Comparison of ENCODE assay signal across 10 cellular contexts in genomic region chr17:41338961-41339485, GRCh38. TPM values are rescaled to one million over a fixed set of nuclear protein-coding genes. Genes with fewer than 3 reads are reported as not detected.
A peak's percentile ranks its signal among the peaks of the same experiment; 100 is the strongest.
DNase-seq lines count a peak whose midpoint lies in the region; ATAC-seq, FAIRE-seq and TF ChIP-seq lines count a peak whose summit lies in the region.
"Had no signal": no experiment of that assay in that cellular context is flagged by ENCODE, and none has a peak within 500 bp of the region (broad histone marks: within the 10 kb centered on the region; RNA-seq: fewer than 3 reads in every experiment).

No MANE protein-coding gene starts in this region.

- no peaks in the 10 kb centered on the region for H3K27me3 ChIP-seq in CD4-positive, alpha-beta memory T cell (ENCODE audit: insufficient read depth, low read length)
- H3K27me3 ChIP-seq in GM23248 (replicated peaks; ENCODE audit: insufficient read depth), result no peaks in the 10 kb centered on the region
- H3K27me3 ChIP-seq in keratinocyte (ENCODE audit: control insufficient read depth, extremely low read depth, insufficient read depth, low read length), result no peaks in the 10 kb centered on the region
- no peaks in the 10 kb centered on the region for H3K27me3 ChIP-seq in mesendoderm (ENCODE audit: insufficient read depth, low read length, poor library complexity)

- H3K27ac ChIP-seq in CD4-positive, alpha-beta memory T cell (ENCODE audit: low read depth, low read length), result peak overlapping the region; percentile 72
- H3K27ac ChIP-seq in GM23248 (no peak overlapping the region), keratinocyte (ENCODE audit: control insufficient read depth, insufficient read depth, low read length) (peak overlapping the region; percentile 69), mesendoderm (ENCODE audit: low read depth, low read length) (no peak overlapping the region)

- 0 out of 2 replicates have a peak overlapping the region, but pooled peaks have one; percentile 24 for H2AFZ ChIP-seq in GM23248
- peak overlapping the region; percentile 53 for H2AFZ ChIP-seq in keratinocyte (ENCODE audit: control insufficient read depth, low read length)

- H2BK5ac ChIP-seq in mesendoderm (ENCODE audit: low read length), result no peak overlapping the region

- H4K20me1 ChIP-seq in GM23248 (ENCODE audit: insufficient read depth) (no peaks in the 10 kb centered on the region), keratinocyte (ENCODE audit: control insufficient read depth, extremely low read depth, insufficient read depth, low read length) (no peaks in the 10 kb centered on the region)

- intact Hi-C loops in CD4-positive, alpha-beta memory T cell (cut with micrococcal nuclease), result loop anchor here (1.0 to 2.0 kb wide), 2 partner anchors 16 to 31 kb away; no protein-coding TSS in a partner anchor

- no peak overlapping the region for H3K4me3 ChIP-seq in CD4-positive, alpha-beta memory T cell (ENCODE audit: low read length in 2 of 2)
- no peak overlapping the region for H3K4me3 ChIP-seq in GM23248
- H3K4me3 ChIP-seq in keratinocyte (ENCODE audit: control insufficient read depth in 2 of 3, extremely low read depth in 1 of 3, insufficient read depth in 2 of 3, low read depth in 1 of 3, low read length in 3 of 3), result no peak overlapping the region
- no peak overlapping the region for H3K4me3 ChIP-seq in mesendoderm (ENCODE audit: low read length)

- peaks cover 11% of the 10 kb centered on the region; the same call in 1 of the 2 replicates for H3F3A ChIP-seq in GM23248 (ENCODE audit: insufficient read depth)

- H3K9me1 ChIP-seq in keratinocyte (ENCODE audit: control insufficient read depth, extremely low read depth, insufficient read depth, low read length), result no peaks in the 10 kb centered on the region

- H3K9me2 ChIP-seq in GM23248 (ENCODE audit: insufficient read depth), result no peaks in the 10 kb centered on the region

- H3K27ac Mint-ChIP-seq in CD4-positive, alpha-beta memory T cell, result peak overlapping the region; percentile 95 to 100 (median 99)
- no peak overlapping the region for H3K27ac Mint-ChIP-seq in activated CD8-positive, alpha-beta T cell treated with anti-CD3 and anti-CD28 coated beads, Interleukin-2, amount 10 ng/mL, durations not matched to agents 7 days and 5 days
- no peak overlapping the region for H3K27ac Mint-ChIP-seq in endothelial cell (ENCODE audit: unreplicated experiment)

- no peak overlapping the region for H2AK5ac ChIP-seq in mesendoderm (ENCODE audit: low read length)

- in situ Hi-C loops in GM23248 (cut with MboI), result loop anchor here (25.0 kb wide), 1 partner anchor 323 kb away; no protein-coding TSS in a partner anchor

- no peak overlapping the region for H3K4ac ChIP-seq in mesendoderm (ENCODE audit: low read depth, low read length)

- H2BK120ac ChIP-seq in mesendoderm (ENCODE audit: low read depth, low read length), result no peak overlapping the region

- no peaks in the 10 kb centered on the region for H3K9me3 ChIP-seq in CD4-positive, alpha-beta memory T cell (ENCODE audit: control insufficient read depth in 1 of 2, low read length in 2 of 2)
- no peaks in the 10 kb centered on the region for H3K9me3 ChIP-seq in GM23248 (ENCODE audit: low read depth)
- no peaks in the 10 kb centered on the region for H3K9me3 ChIP-seq in keratinocyte (ENCODE audit: control insufficient read depth, low read depth, low read length)

- H3K36me3 ChIP-seq in CD4-positive, alpha-beta memory T cell (ENCODE audit: insufficient read depth, low read length), result no peaks in the 10 kb centered on the region
- H3K36me3 ChIP-seq in GM23248 (ENCODE audit: low read depth) (no peaks in the 10 kb centered on the region), keratinocyte (ENCODE audit: control insufficient read depth in 2 of 2, extremely low read depth in 1 of 2, insufficient read depth in 2 of 2, low read length in 2 of 2) (no peaks in the 10 kb centered on the region), mesendoderm (ENCODE audit: control insufficient read depth, insufficient read depth, low read length) (no peaks in the 10 kb centered on the region)

- peaks cover 16% of the 10 kb centered on the region in 2 donors for H3K36me3 Mint-ChIP-seq in CD4-positive, alpha-beta memory T cell
- peaks cover 16% of the 10 kb centered on the region for H3K36me3 Mint-ChIP-seq in activated CD8-positive, alpha-beta T cell treated with anti-CD3 and anti-CD28 coated beads, Interleukin-2, amount 10 ng/mL, durations not matched to agents 7 days and 5 days (ENCODE audit: low read depth)
- peaks cover 7% of the 10 kb centered on the region for H3K36me3 Mint-ChIP-seq in endothelial cell (ENCODE audit: low read depth, unreplicated experiment)

- H4K5ac ChIP-seq in mesendoderm (ENCODE audit: low read length), result no peak overlapping the region

- dilution Hi-C loops in keratinocyte (cut with MboI; ENCODE audit: extremely low pct_ligation_motif_present, low sequenced_read_pairs), result no loop called here

- peaks cover 0 to 24% (median 19%) of the 10 kb centered on the region in 8 donors for H3K9me3 Mint-ChIP-seq in CD4-positive, alpha-beta memory T cell
- H3K9me3 Mint-ChIP-seq in activated CD8-positive, alpha-beta T cell treated with anti-CD3 and anti-CD28 coated beads, Interleukin-2, amount 10 ng/mL, durations not matched to agents 7 days and 5 days (ENCODE audit: insufficient read depth), result peaks cover 18% of the 10 kb centered on the region
- peaks cover 6% of the 10 kb centered on the region for H3K9me3 Mint-ChIP-seq in endothelial cell (ENCODE audit: unreplicated experiment)

- peaks cover 71 to 97% (median 86%) of the 10 kb centered on the region in 4 donors for H3K4me1 Mint-ChIP-seq in CD4-positive, alpha-beta memory T cell
- H3K4me1 Mint-ChIP-seq in activated CD8-positive, alpha-beta T cell treated with anti-CD3 and anti-CD28 coated beads, Interleukin-2, amount 10 ng/mL, durations not matched to agents 7 days and 5 days (ENCODE audit: low read depth), result peaks cover 48% of the 10 kb centered on the region
- peaks cover 5% of the 10 kb centered on the region for H3K4me1 Mint-ChIP-seq in endothelial cell (ENCODE audit: unreplicated experiment)

- H3K4me2 ChIP-seq in GM23248 (ENCODE audit: unreplicated experiment), result no peak overlapping the region
- peak overlapping the region; percentile 55 for H3K4me2 ChIP-seq in keratinocyte (ENCODE audit: control insufficient read depth, extremely low read depth, insufficient read depth, low read depth, low read length)
- no peak overlapping the region for H3K4me2 ChIP-seq in mesendoderm (ENCODE audit: low read length)

- peaks cover 100% of the 10 kb centered on the region for H3K4me1 ChIP-seq in CD4-positive, alpha-beta memory T cell (ENCODE audit: insufficient read depth, low read length)
- H3K4me1 ChIP-seq in GM23248 (ENCODE audit: insufficient read depth) (no peaks in the 10 kb centered on the region), keratinocyte (ENCODE audit: control insufficient read depth, extremely low read depth, insufficient read depth, low read length) (peaks cover 15% of the 10 kb centered on the region), mesendoderm (ENCODE audit: control insufficient read depth, low read depth, low read length) (no peaks in the 10 kb centered on the region)

- ATAC-seq in activated CD8-positive, alpha-beta T cell treated with anti-CD3 and anti-CD28 coated beads, Interleukin-2, amount 10 ng/mL, durations not matched to agents 7 days and 5 days, result peak; percentile 35

- peak; percentile 82 for FAIRE-seq in keratinocyte (lab: Jason Lieb, UNC)

- no peak overlapping the region for H2BK15ac ChIP-seq in mesendoderm (replicated peaks; ENCODE audit: low read depth)

- H3K23ac ChIP-seq in mesendoderm (ENCODE audit: low read length), result no peak overlapping the region

- H3K9ac ChIP-seq in GM23248 (no peak overlapping the region), keratinocyte (ENCODE audit: control insufficient read depth, extremely low read depth, insufficient read depth, low read length) (peak overlapping the region; percentile 47), mesendoderm (ENCODE audit: low read length) (no peak overlapping the region)

- H4K8ac ChIP-seq in mesendoderm (ENCODE audit: low read depth, low read length), result no peak overlapping the region

- CTCF ChIA-PET in CD4-positive, alpha-beta memory T cell (lab: Charles Lee; ENCODE audit: partially characterized antibody), result interaction anchor here (1.0 to 6.2 kb wide), 5 partner anchors 16 to 324 kb away, joined by 3 to 48 read pairs (median 9); partner anchors contain the start of gene KRTAP16-1
- CTCF ChIA-PET in activated CD8-positive, alpha-beta T cell treated with anti-CD3 and anti-CD28 coated beads, Interleukin-2, amount 10 ng/mL, durations not matched to agents 7 days and 5 days (lab: Charles Lee), result interaction anchor here (0.9 to 4.9 kb wide), 4 partner anchors 10 to 210 kb away, joined by 3 to 26 read pairs (median 6); partner anchors contain the start of gene KRTAP16-1

- H3K56ac ChIP-seq in mesendoderm (ENCODE audit: low read length), result no peak overlapping the region

- H3K79me2 ChIP-seq in GM23248 (ENCODE audit: insufficient read depth), result no peaks in the 10 kb centered on the region
- H3K79me2 ChIP-seq in keratinocyte (ENCODE audit: control insufficient read depth, insufficient read depth, low read length), result no peaks in the 10 kb centered on the region
- H3K79me2 ChIP-seq in mesendoderm (ENCODE audit: control insufficient read depth, insufficient read depth, low read length), result no peaks in the 10 kb centered on the region

- WGBS in GM23248 (ENCODE audit: low coverage in 1 of 2, low lambda C conversion rate in 2 of 2, missing lambda C conversion rate in 2 of 2), 2 experiments, result 54% methylated on average over 5 of the region's 5 CpGs
- no CpG with 5 or more reads among the region's 5 CpGs for WGBS in mesendoderm (ENCODE audit: extremely low coverage, insufficient coverage, low lambda C conversion rate)

- TF ChIP-seq CTCF in keratinocyte (optimal IDR thresholded peaks at IDR 0.05 in 1 of 3, IDR thresholded peaks at IDR 0.05 in 1 of 3, conservative IDR thresholded peaks at IDR 0.05 in 1 of 3; ENCODE audit: extremely low read depth in 1 of 3, insufficient read depth in 2 of 3, low read length in 3 of 3), result no peak
- TF ChIP-seq CTCF in endothelial cell (IDR thresholded peaks at IDR 0.05; ENCODE audit: unreplicated experiment), result no peak

- peak; percentile 87 to 94 (median 91) for DNase-seq in CD4-positive, alpha-beta memory T cell
- DNase-seq in GM23248 (peak; percentile 46), keratinocyte (ENCODE audit: low read depth, low spot score) (no peak), epidermal melanocyte (ENCODE audit: insufficient read length, low spot score) (no peak), NCI-H2107 (lab: John Stamatoyannopoulos, UW) (no peak), mesendoderm (no peak), endothelial cell (ENCODE audit: low spot score) (no peak)
- DNase-seq in activated CD8-positive, alpha-beta T cell treated with anti-CD3 and anti-CD28 coated beads, Interleukin-2, amount 10 ng/mL, durations not matched to agents 7 days and 5 days, result peak; percentile 32
- DNase-seq: NCI-H1694, T1000 had no signal

- no peaks in the 10 kb centered on the region for H3K27me3 Mint-ChIP-seq in CD4-positive, alpha-beta memory T cell
- H3K27me3 Mint-ChIP-seq in activated CD8-positive, alpha-beta T cell treated with anti-CD3 and anti-CD28 coated beads, Interleukin-2, amount 10 ng/mL, durations not matched to agents 7 days and 5 days (ENCODE audit: low read depth), result peaks cover 2% of the 10 kb centered on the region
- peaks cover 3% of the 10 kb centered on the region for H3K27me3 Mint-ChIP-seq in endothelial cell (ENCODE audit: unreplicated experiment)

- POLR2A ChIA-PET in CD4-positive, alpha-beta memory T cell (lab: Charles Lee; ENCODE audit: partially characterized antibody), result interaction anchor here (0.6 to 5.8 kb wide), 10 partner anchors 10 to 351 kb away, joined by 3 to 75 read pairs (median 5); partner anchors contain the start of genes EIF1 and KRTAP16-1
- POLR2A ChIA-PET in activated CD8-positive, alpha-beta T cell treated with anti-CD3 and anti-CD28 coated beads, Interleukin-2, amount 10 ng/mL, durations not matched to agents 7 days and 5 days (lab: Charles Lee), result interaction anchor here (1.2 kb wide), 1 partner anchor 350 kb away, joined by 4 read pairs; the partner anchor contains the start of gene EIF1

- no peak overlapping the region for H3K18ac ChIP-seq in mesendoderm (ENCODE audit: low read length)

- no peaks in the 10 kb centered on the region for H3K79me1 ChIP-seq in mesendoderm (ENCODE audit: low read length)

- peak overlapping the region; percentile 49 to 80 (median 69) for H3K4me3 Mint-ChIP-seq in CD4-positive, alpha-beta memory T cell
- peak overlapping the region; percentile 7 for H3K4me3 Mint-ChIP-seq in activated CD8-positive, alpha-beta T cell treated with anti-CD3 and anti-CD28 coated beads, Interleukin-2, amount 10 ng/mL, durations not matched to agents 7 days and 5 days
- H3K4me3 Mint-ChIP-seq in endothelial cell (ENCODE audit: unreplicated experiment), result no peak overlapping the region

RNA-seq across cellular contexts. Expression of gene KRT33A, which starts 11.6 kb away (rescaled TPM):
- total RNA-seq in CD4-positive, alpha-beta memory T cell, result not detected
- not detected for polyA plus RNA-seq in CD4-positive, alpha-beta memory T cell
- not detected in 2 replicates for total RNA-seq in GM23248 (2014; rRNA removed; shearing (Covaris generic))
- polyA plus RNA-seq in GM23248 (2016; fragmentation: Nextera tagmentation; extraction: Ambion mirVana), result not detected in 2 replicates
- total RNA-seq in activated CD8-positive, alpha-beta T cell treated with anti-CD3 and anti-CD28 coated beads, Interleukin-2, amount 10 ng/mL, durations not matched to agents 7 days and 5 days, result not detected
- polyA plus RNA-seq in keratinocyte, result 0.14 TPM in 1 of 3 replicates, not detected in the others
- polyA plus RNA-seq in keratinocyte (2011; ENCODE audit: low read depth), result not detected
- polyA plus RNA-seq in keratinocyte (2011; cell fraction: cytosol; rRNA removed), result 0.10 and 0.15 TPM in 2 replicates
- 0.09 TPM in 1 of 2 replicates, not detected in the other for polyA plus RNA-seq in keratinocyte (2011; cell fraction: nucleus; rRNA removed)
- not detected in 2 replicates for polyA plus RNA-seq in keratinocyte (2012; ENCODE audit: low replicate concordance)
- polyA minus RNA-seq in keratinocyte, result not detected in 3 replicates
- not detected for polyA minus RNA-seq in keratinocyte (2011; cell fraction: cytosol; rRNA and poly(A)+ RNA removed)
- not detected in 2 replicates for polyA minus RNA-seq in keratinocyte (2011; cell fraction: nucleus; rRNA and poly(A)+ RNA removed)
- not detected for polyA plus RNA-seq in mesendoderm (2013, experiment 1 of 2)
- not detected for polyA plus RNA-seq in mesendoderm (2013, experiment 2 of 2)
- not detected for total RNA-seq in endothelial cell (ENCODE audit: unreplicated experiment)

RNA-seq across cellular contexts. Expression of gene KRTAP17-1, which starts 23.5 kb away (rescaled TPM):
- not detected for total RNA-seq in CD4-positive, alpha-beta memory T cell
- not detected for polyA plus RNA-seq in CD4-positive, alpha-beta memory T cell
- total RNA-seq in GM23248 (2014; rRNA removed; shearing (Covaris generic)), result not detected in 2 replicates
- polyA plus RNA-seq in GM23248 (2016; fragmentation: Nextera tagmentation; extraction: Ambion mirVana), result not detected in 2 replicates
- total RNA-seq in activated CD8-positive, alpha-beta T cell treated with anti-CD3 and anti-CD28 coated beads, Interleukin-2, amount 10 ng/mL, durations not matched to agents 7 days and 5 days, result not detected
- not detected in 3 replicates for polyA plus RNA-seq in keratinocyte
- polyA plus RNA-seq in keratinocyte (2011; ENCODE audit: low read depth), result not detected
- not detected in 2 replicates for polyA plus RNA-seq in keratinocyte (2011; cell fraction: cytosol; rRNA removed)
- not detected in 2 replicates for polyA plus RNA-seq in keratinocyte (2011; cell fraction: nucleus; rRNA removed)
- not detected in 2 replicates for polyA plus RNA-seq in keratinocyte (2012; ENCODE audit: low replicate concordance)
- not detected in 3 replicates for polyA minus RNA-seq in keratinocyte
- polyA minus RNA-seq in keratinocyte (2011; cell fraction: cytosol; rRNA and poly(A)+ RNA removed), result not detected
- polyA minus RNA-seq in keratinocyte (2011; cell fraction: nucleus; rRNA and poly(A)+ RNA removed), result not detected in 2 replicates
- not detected for polyA plus RNA-seq in mesendoderm (2013, experiment 1 of 2)
- polyA plus RNA-seq in mesendoderm (2013, experiment 2 of 2), result not detected
- not detected for total RNA-seq in endothelial cell (ENCODE audit: unreplicated experiment)

RNA-seq across cellular contexts. Expression of gene KRTAP16-1, which starts 29.9 kb away (rescaled TPM):
- total RNA-seq in CD4-positive, alpha-beta memory T cell, result under 1 TPM in 1 of 2 experiments, not detected in 1; 0.28 TPM
- not detected for polyA plus RNA-seq in CD4-positive, alpha-beta memory T cell
- not detected in 2 replicates for total RNA-seq in GM23248 (2014; rRNA removed; shearing (Covaris generic))
- polyA plus RNA-seq in GM23248 (2016; fragmentation: Nextera tagmentation; extraction: Ambion mirVana) (not detected in 2 replicates), keratinocyte (not detected in 3 replicates)
- total RNA-seq in activated CD8-positive, alpha-beta T cell treated with anti-CD3 and anti-CD28 coated beads, Interleukin-2, amount 10 ng/mL, durations not matched to agents 7 days and 5 days, result not detected
- polyA plus RNA-seq in keratinocyte (2011; ENCODE audit: low read depth), result not detected
- not detected in 2 replicates for polyA plus RNA-seq in keratinocyte (2011; cell fraction: cytosol; rRNA removed)
- polyA plus RNA-seq in keratinocyte (2011; cell fraction: nucleus; rRNA removed), result not detected in 2 replicates
- polyA plus RNA-seq in keratinocyte (2012; ENCODE audit: low replicate concordance), result not detected in 2 replicates
- not detected in 3 replicates for polyA minus RNA-seq in keratinocyte
- not detected for polyA minus RNA-seq in keratinocyte (2011; cell fraction: cytosol; rRNA and poly(A)+ RNA removed)
- polyA minus RNA-seq in keratinocyte (2011; cell fraction: nucleus; rRNA and poly(A)+ RNA removed), result not detected in 2 replicates
- polyA plus RNA-seq in mesendoderm (2013, experiment 1 of 2), result not detected
- polyA plus RNA-seq in mesendoderm (2013, experiment 2 of 2), result not detected
- total RNA-seq in endothelial cell (ENCODE audit: unreplicated experiment), result not detected

RNA-seq across cellular contexts. Expression of gene KRT33B, which starts 30.6 kb away (rescaled TPM):
- total RNA-seq in CD4-positive, alpha-beta memory T cell, result not detected
- polyA plus RNA-seq in CD4-positive, alpha-beta memory T cell, result not detected
- 0.25 and 0.76 TPM in 2 replicates for total RNA-seq in GM23248 (2014; rRNA removed; shearing (Covaris generic))
- 1.0 and 1.2 TPM in 2 replicates for polyA plus RNA-seq in GM23248 (2016; fragmentation: Nextera tagmentation; extraction: Ambion mirVana)
- not detected for total RNA-seq in activated CD8-positive, alpha-beta T cell treated with anti-CD3 and anti-CD28 coated beads, Interleukin-2, amount 10 ng/mL, durations not matched to agents 7 days and 5 days
- polyA plus RNA-seq in keratinocyte, result 0.18 to 0.33 TPM (median 0.21 TPM) in 3 replicates
- 0.32 TPM for polyA plus RNA-seq in keratinocyte (2011; ENCODE audit: low read depth)
- polyA plus RNA-seq in keratinocyte (2011; cell fraction: cytosol; rRNA removed), result 0.11 and 0.34 TPM in 2 replicates
- polyA plus RNA-seq in keratinocyte (2011; cell fraction: nucleus; rRNA removed), result 0.11 and 0.13 TPM in 2 replicates
- 0.26 and 0.80 TPM in 2 replicates for polyA plus RNA-seq in keratinocyte (2012; ENCODE audit: low replicate concordance)
- polyA minus RNA-seq in keratinocyte, result 0.33 to 0.35 TPM in 2 of 3 replicates, not detected in the other
- not detected for polyA minus RNA-seq in keratinocyte (2011; cell fraction: cytosol; rRNA and poly(A)+ RNA removed)
- polyA minus RNA-seq in keratinocyte (2011; cell fraction: nucleus; rRNA and poly(A)+ RNA removed), result 0.32 TPM in 1 of 2 replicates, not detected in the other
- not detected for polyA plus RNA-seq in mesendoderm (2013, experiment 1 of 2)
- not detected for polyA plus RNA-seq in mesendoderm (2013, experiment 2 of 2)
- total RNA-seq in endothelial cell (ENCODE audit: unreplicated experiment), result not detected

RNA-seq across cellular contexts. Expression of gene KRTAP29-1, which starts 36.4 kb away (rescaled TPM):
- total RNA-seq in CD4-positive, alpha-beta memory T cell, result not detected
- polyA plus RNA-seq in CD4-positive, alpha-beta memory T cell, result not detected
- total RNA-seq in GM23248 (2014; rRNA removed; shearing (Covaris generic)), result not detected in 2 replicates
- polyA plus RNA-seq in GM23248 (2016; fragmentation: Nextera tagmentation; extraction: Ambion mirVana), result not detected in 2 replicates
- not detected for total RNA-seq in activated CD8-positive, alpha-beta T cell treated with anti-CD3 and anti-CD28 coated beads, Interleukin-2, amount 10 ng/mL, durations not matched to agents 7 days and 5 days
- not detected in 3 replicates for polyA plus RNA-seq in keratinocyte
- not detected for polyA plus RNA-seq in keratinocyte (2011; ENCODE audit: low read depth)
- not detected in 2 replicates for polyA plus RNA-seq in keratinocyte (2011; cell fraction: cytosol; rRNA removed)
- not detected in 2 replicates for polyA plus RNA-seq in keratinocyte (2011; cell fraction: nucleus; rRNA removed)
- not detected in 2 replicates for polyA plus RNA-seq in keratinocyte (2012; ENCODE audit: low replicate concordance)
- polyA minus RNA-seq in keratinocyte, result not detected in 3 replicates
- not detected for polyA minus RNA-seq in keratinocyte (2011; cell fraction: cytosol; rRNA and poly(A)+ RNA removed)
- not detected in 2 replicates for polyA minus RNA-seq in keratinocyte (2011; cell fraction: nucleus; rRNA and poly(A)+ RNA removed)
- not detected for polyA plus RNA-seq in mesendoderm (2013, experiment 1 of 2)
- polyA plus RNA-seq in mesendoderm (2013, experiment 2 of 2), result not detected
- not detected for total RNA-seq in endothelial cell (ENCODE audit: unreplicated experiment)

Comparison
In these comparisons a context has a peak if more than half of its experiments do, and no peak if none do; other contexts are left out.
1. DNase-seq: peak in CD4-positive, alpha-beta memory T cell (5 of 5), GM23248 (single experiment) and activated CD8-positive, alpha-beta T cell treated with anti-CD3 and anti-CD28 coated beads, Interleukin-2, amount 10 ng/mL, durations not matched to agents 7 days and 5 days (single experiment); none in keratinocyte (single experiment), epidermal melanocyte (single experiment), NCI-H2107 (single experiment), mesendoderm (single experiment) and endothelial cell (single experiment).
2. H3K27ac ChIP-seq: peak in CD4-positive, alpha-beta memory T cell (single experiment) and keratinocyte (single experiment); none in GM23248 (single experiment) and mesendoderm (single experiment).
3. H3K27ac Mint-ChIP-seq: peak in CD4-positive, alpha-beta memory T cell (7 of 7); none in activated CD8-positive, alpha-beta T cell treated with anti-CD3 and anti-CD28 coated beads, Interleukin-2, amount 10 ng/mL, durations not matched to agents 7 days and 5 days (single experiment) and endothelial cell (single experiment).